In genomic region chr2:38376683-38377500, GRCh38 we compare ENCODE assay signal across 1 cellular context.
TF ChIP-seq lines count a peak whose summit lies in the region.

TSS of gene ATL2 (minus strand) at chr2:38377273. CDS start at chr2:38377260, 13 bp downstream.

TF ChIP-seq in HEK293, 187 proteins besides CTCF, POLR2A, EP300 and RAD21 (continued from another document):
- no peak for TF ChIP-seq ZNF521 (tag by site-specific recombination; IDR thresholded peaks at IDR 0.05)
- peak; percentile 50; the same call in 1 of the 2 replicates for TF ChIP-seq ZSCAN23 (tag by site-specific recombination; IDR thresholded peaks at IDR 0.05)
- TF ChIP-seq KLF8 (tag by site-specific recombination; IDR thresholded peaks at IDR 0.05): peak; percentile 97
- TF ChIP-seq, protein P1, sequence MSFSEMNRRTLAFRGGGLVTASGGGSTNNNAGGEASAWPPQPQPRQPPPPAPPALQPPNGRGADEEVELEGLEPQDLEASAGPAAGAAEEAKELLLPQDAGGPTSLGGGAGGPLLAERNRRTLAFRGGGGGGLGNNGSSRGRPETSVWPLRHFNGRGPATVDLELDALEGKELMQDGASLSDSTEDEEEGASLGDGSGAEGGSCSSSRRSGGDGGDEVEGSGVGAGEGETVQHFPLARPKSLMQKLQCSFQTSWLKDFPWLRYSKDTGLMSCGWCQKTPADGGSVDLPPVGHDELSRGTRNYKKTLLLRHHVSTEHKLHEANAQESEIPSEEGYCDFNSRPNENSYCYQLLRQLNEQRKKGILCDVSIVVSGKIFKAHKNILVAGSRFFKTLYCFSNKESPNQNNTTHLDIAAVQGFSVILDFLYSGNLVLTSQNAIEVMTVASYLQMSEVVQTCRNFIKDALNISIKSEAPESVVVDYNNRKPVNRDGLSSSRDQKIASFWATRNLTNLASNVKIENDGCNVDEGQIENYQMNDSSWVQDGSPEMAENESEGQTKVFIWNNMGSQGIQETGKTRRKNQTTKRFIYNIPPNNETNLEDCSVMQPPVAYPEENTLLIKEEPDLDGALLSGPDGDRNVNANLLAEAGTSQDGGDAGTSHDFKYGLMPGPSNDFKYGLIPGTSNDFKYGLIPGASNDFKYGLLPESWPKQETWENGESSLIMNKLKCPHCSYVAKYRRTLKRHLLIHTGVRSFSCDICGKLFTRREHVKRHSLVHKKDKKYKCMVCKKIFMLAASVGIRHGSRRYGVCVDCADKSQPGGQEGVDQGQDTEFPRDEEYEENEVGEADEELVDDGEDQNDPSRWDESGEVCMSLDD (tag by site-specific recombination; IDR thresholded peaks at IDR 0.05): no peak
- peak; percentile 47; the same call in 1 of the 2 replicates for TF ChIP-seq ZNF76 (tag by site-specific recombination; IDR thresholded peaks at IDR 0.05; ENCODE audit: borderline replicate concordance, low read depth)
- TF ChIP-seq ZNF776 (tag by site-specific recombination; IDR thresholded peaks at IDR 0.05; ENCODE audit: borderline replicate concordance): peak; percentile 98; the same call in 1 of the 2 replicates
- TF ChIP-seq, protein P2, sequence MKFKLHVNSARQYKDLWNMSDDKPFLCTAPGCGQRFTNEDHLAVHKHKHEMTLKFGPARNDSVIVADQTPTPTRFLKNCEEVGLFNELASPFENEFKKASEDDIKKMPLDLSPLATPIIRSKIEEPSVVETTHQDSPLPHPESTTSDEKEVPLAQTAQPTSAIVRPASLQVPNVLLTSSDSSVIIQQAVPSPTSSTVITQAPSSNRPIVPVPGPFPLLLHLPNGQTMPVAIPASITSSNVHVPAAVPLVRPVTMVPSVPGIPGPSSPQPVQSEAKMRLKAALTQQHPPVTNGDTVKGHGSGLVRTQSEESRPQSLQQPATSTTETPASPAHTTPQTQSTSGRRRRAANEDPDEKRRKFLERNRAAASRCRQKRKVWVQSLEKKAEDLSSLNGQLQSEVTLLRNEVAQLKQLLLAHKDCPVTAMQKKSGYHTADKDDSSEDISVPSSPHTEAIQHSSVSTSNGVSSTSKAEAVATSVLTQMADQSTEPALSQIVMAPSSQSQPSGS (tag by site-specific recombination; IDR thresholded peaks at IDR 0.05; ENCODE audit: low read depth): peak; percentile 72
- TF ChIP-seq TSHZ1 (tag by site-specific recombination; IDR thresholded peaks at IDR 0.05; ENCODE audit: borderline replicate concordance): 0 out of 2 replicates have a peak, but pooled peaks have one; percentile 11
- no peak for TF ChIP-seq MYNN (tag by site-specific recombination; IDR thresholded peaks at IDR 0.05; ENCODE audit: borderline replicate concordance)
- peak; percentile 45 for TF ChIP-seq KLF1 (tag by site-specific recombination; IDR thresholded peaks at IDR 0.05)
- TF ChIP-seq ZNF692 (tag by site-specific recombination; IDR thresholded peaks at IDR 0.05): peak; percentile 73; the same call in 1 of the 2 replicates
- TF ChIP-seq ZBTB21 (tag by site-specific recombination; IDR thresholded peaks at IDR 0.05): peak; percentile 87
- no peak for TF ChIP-seq REPIN1 (tag by site-specific recombination; IDR thresholded peaks at IDR 0.05; ENCODE audit: low read depth)
- peak; percentile 93 for TF ChIP-seq SP3 (tag by site-specific recombination; IDR thresholded peaks at IDR 0.05)
- TF ChIP-seq KLF10 (tag by site-specific recombination; IDR thresholded peaks at IDR 0.05): peak; percentile 87
- TF ChIP-seq ZFP37 (tag by site-specific recombination; IDR thresholded peaks at IDR 0.05): peak; percentile 19; the same call in 1 of the 2 replicates
- TF ChIP-seq ZIC2 (tag by site-specific recombination; IDR thresholded peaks at IDR 0.05): no peak
- no peak for TF ChIP-seq OSR2 (tag by site-specific recombination; IDR thresholded peaks at IDR 0.05)
- no peak for TF ChIP-seq ZNF10 (tag by site-specific recombination; IDR thresholded peaks at IDR 0.05)
- 0 out of 2 replicates have a peak, but pooled peaks have one; percentile 25 for TF ChIP-seq ZSCAN5A (tag by site-specific recombination; IDR thresholded peaks at IDR 0.05)
- peak; percentile 57; the same call in 1 of the 2 replicates for TF ChIP-seq ZXDB (tag by site-specific recombination; IDR thresholded peaks at IDR 0.05)
- 0 out of 2 replicates have a peak, but pooled peaks have one; percentile 41 for TF ChIP-seq SP7 (tag by site-specific recombination; IDR thresholded peaks at IDR 0.05)
- no peak for TF ChIP-seq FEZF1 (tag by site-specific recombination; IDR thresholded peaks at IDR 0.05)
- peak; percentile 36 for TF ChIP-seq ZNF843 (tag by site-specific recombination; IDR thresholded peaks at IDR 0.05)
- TF ChIP-seq ZNF214 (tag by site-specific recombination; IDR thresholded peaks at IDR 0.05; ENCODE audit: borderline replicate concordance): no peak
- no peak for TF ChIP-seq ZFP41 (tag by site-specific recombination; IDR thresholded peaks at IDR 0.05; ENCODE audit: borderline replicate concordance)
- peak; percentile 83 for TF ChIP-seq ZFHX2 (tag by site-specific recombination; conservative IDR thresholded peaks at IDR 0.05)
- no peak for TF ChIP-seq ZNF211 (tag by site-specific recombination; IDR thresholded peaks at IDR 0.05; ENCODE audit: low read depth)
- TF ChIP-seq ZNF670 (tag by site-specific recombination; IDR thresholded peaks at IDR 0.05; ENCODE audit: low read depth): no peak
TF ChIP-seq in HEK293: peak in this region for 36.
